In genomic region chr4:20760053-20760452, GRCh38 we compare ENCODE assay signal across 17 cellular contexts. TPM values are rescaled to one million over a fixed set of nuclear protein-coding genes. Genes with fewer than 3 reads are reported as not detected.
DNase-seq lines count a peak whose midpoint lies in the region; ATAC-seq, FAIRE-seq and TF ChIP-seq lines count a peak whose summit lies in the region.
"Had no signal": no experiment of that assay in that cellular context is flagged by ENCODE, and none has a peak within 500 bp of the region (broad histone marks: within the 10 kb centered on the region; RNA-seq: fewer than 3 reads in every experiment).

No MANE protein-coding gene starts in this region.

- no peaks in the 10 kb centered on the region for H3K36me3 ChIP-seq in small intestine (ENCODE audit: control insufficient read depth in 2 of 2, insufficient read depth in 2 of 2, low read length in 2 of 2)
- H3K36me3 ChIP-seq: BLaER1, left ventricle myocardium inferior had no signal

- no peaks in the 10 kb centered on the region for H3K4me1 ChIP-seq in small intestine (ENCODE audit: control insufficient read depth in 2 of 2, insufficient read depth in 1 of 2, low read depth in 1 of 2, low read length in 1 of 2)
- H3K4me1 ChIP-seq: BLaER1, left ventricle myocardium inferior had no signal

- DNase-seq in AG09309 (ENCODE audit: low read depth): no peak
- no peak for DNase-seq in GM13976 (ENCODE audit: low spot score)
- DNase-seq in NAMALWA (ENCODE audit: low spot score): peak; percentile 49
- DNase-seq in epithelial cell of esophagus (ENCODE audit: low read depth): peak; percentile 4
- DNase-seq in effector CD8-positive, alpha-beta T cell (lab: John Stamatoyannopoulos, UW): no peak
- no peak for DNase-seq in small intestine
- DNase-seq: activated CD4-positive, CD25-positive, alpha-beta regulatory T cell treated with anti-CD3 and anti-CD28 coated beads, Interleukin-2, amount 50 U/mL, for 72 hours; activated T-cell treated with anti-CD3 and anti-CD28 coated beads, Interleukin-2, amount 50 U/mL, for 72 hours; anterior cingulate cortex; left ventricle myocardium inferior; NCI-H1694; NK-92 treated with Interleukin-12 subunit alpha and Interleukin-12 subunit beta, amount 100 ng/mL, for 24 hours had no signal

- WGBS in small intestine, 3 donors: 76 to 83% (median 82%) methylated on average over 2 of the region's 2 CpGs

- in situ Hi-C loops in GM13976 (cut with MboI; ENCODE audit: low sequenced_read_pairs, unreplicated experiment): loop anchor here (25.0 kb wide), 1 partner anchor 702 kb away; no protein-coding TSS in a partner anchor

- peak; percentile 13 for TF ChIP-seq CTCF in AG09309 (IDR thresholded peaks at IDR 0.05; ENCODE audit: control insufficient read depth, insufficient read depth, low read depth, low read length, missing control alignments)
- peak; percentile 20 for TF ChIP-seq CTCF in GM13976 (IDR thresholded peaks at IDR 0.05; ENCODE audit: borderline replicate concordance, control extremely low read depth, extremely low read depth, insufficient read depth, missing control alignments)
- no peak for TF ChIP-seq CTCF in epithelial cell of esophagus (IDR thresholded peaks at IDR 0.05; ENCODE audit: insufficient read depth, low read depth, low read length, missing control alignments)

- H3K4me3 ChIP-seq in AG09309 (ENCODE audit: control insufficient read depth, low read depth, low read length) (no peak overlapping the region), epithelial cell of esophagus (ENCODE audit: low read length) (no peak overlapping the region), small intestine (ENCODE audit: low read depth in 1 of 2, low read length in 2 of 2) (no peak overlapping the region)
- H3K4me3 ChIP-seq: BLaER1, left ventricle myocardium inferior had no signal

- ATAC-seq in GM21529 (IDR thresholded peaks at IDR 0.05; ENCODE audit: unreplicated experiment) (no peak), HG03457 (IDR thresholded peaks at IDR 0.05; ENCODE audit: unreplicated experiment) (no peak)
- ATAC-seq: activated T-cell treated with anti-CD3 and anti-CD28 coated beads, Interleukin-2, amount 50 U/mL, for 72 hours had no signal

- no peaks in the 10 kb centered on the region for H3K27me3 ChIP-seq in small intestine (ENCODE audit: control insufficient read depth in 2 of 2, insufficient read depth in 2 of 2, low read length in 2 of 2)
- H3K27me3 ChIP-seq: BLaER1 had no signal

- no peaks in the 10 kb centered on the region for H3K9me3 ChIP-seq in small intestine (ENCODE audit: control insufficient read depth, low read depth)
- H3K9me3 ChIP-seq: BLaER1, left ventricle myocardium inferior had no signal

- H3K27ac ChIP-seq in small intestine (ENCODE audit: low read depth in 1 of 2, low read length in 1 of 2): no peak overlapping the region
- H3K27ac ChIP-seq: BLaER1, left ventricle myocardium inferior had no signal

- FAIRE-seq in small intestine (lab: Jason Lieb, UNC): no peak
- FAIRE-seq: G401.6, HTR-8/SVneo had no signal

RNA-seq across cellular contexts. Expression of gene PACRGL, which starts 59.8 kb away (rescaled TPM):
- 10 to 100 TPM in 1 of 3 donors, 1 to 10 TPM in 2; 4.3 to 11.6 (median 8.1) TPM for polyA plus RNA-seq in small intestine

Comparison
In these comparisons a context has a peak if more than half of its experiments do, and no peak if none do; other contexts are left out.
1. DNase-seq: peak in NAMALWA (single experiment) and epithelial cell of esophagus (single experiment); none in AG09309 (single experiment), GM13976 (single experiment), effector CD8-positive, alpha-beta T cell (single experiment) and small intestine (single experiment).